1 cellular context compared by ENCODE assay signal in genomic region chr15:68554716-68555347, GRCh38.
TF ChIP-seq lines count a peak whose summit lies in the region.

No MANE protein-coding gene starts in this region.

TF ChIP-seq in IMR-90, 13 proteins besides CTCF, POLR2A, EP300 and RAD21:
- no peak for TF ChIP-seq USF2 (IDR thresholded peaks at IDR 0.05; ENCODE audit: low read depth, low read length)
- TF ChIP-seq MXI1 (IDR thresholded peaks at IDR 0.05; ENCODE audit: borderline replicate concordance, low read depth, low read length) = no peak
- TF ChIP-seq CHD1 (IDR thresholded peaks at IDR 0.05; ENCODE audit: low read depth, low read length) = no peak
- no peak for TF ChIP-seq ELK1 (IDR thresholded peaks at IDR 0.05; ENCODE audit: borderline replicate concordance, low read depth, low read length)
